8 cellular contexts compared by ENCODE assay signal in genomic region chrX:104343408-104344129, GRCh38.
A peak's percentile ranks its signal among the peaks of the same experiment; 100 is the strongest.
DNase-seq lines count a peak whose midpoint lies in the region; ATAC-seq and TF ChIP-seq lines count a peak whose summit lies in the region.

No MANE protein-coding gene starts in this region.

- H3K4me1 Mint-ChIP-seq in CD4-positive, alpha-beta T cell (ENCODE audit: low read depth): no peaks in the 10 kb centered on the region

- H3K9me3 Mint-ChIP-seq in CD4-positive, alpha-beta T cell: no peaks in the 10 kb centered on the region

- no peaks in the 10 kb centered on the region for H3K27me3 Mint-ChIP-seq in CD4-positive, alpha-beta T cell

- peak; percentile 26 for TF ChIP-seq CTCF in CD4-positive, alpha-beta T cell (IDR thresholded peaks at IDR 0.05)

- H3K9me3 ChIP-seq in CD4-positive, alpha-beta T cell (ENCODE audit: control insufficient read depth, low read length): no peaks in the 10 kb centered on the region

- H3K27ac ChIP-seq in CD4-positive, alpha-beta T cell (ENCODE audit: low read depth, low read length): no peak overlapping the region

- H3K27me3 ChIP-seq in CD4-positive, alpha-beta T cell (ENCODE audit: control insufficient read depth, insufficient read depth, low read length): no peaks in the 10 kb centered on the region

- peak in 6 of 10 experiments; percentile 0 to 9 (median 2) for DNase-seq in CD4-positive, alpha-beta T cell
- DNase-seq in NCI-H748 treated with DMSO at 0.1 percent for 48 hours (lab: John Stamatoyannopoulos, UW): peak; percentile 13
- DNase-seq in activated T-cell treated with anti-CD3 and anti-CD28 coated beads for 48 hours (ENCODE audit: low read depth): peak; percentile 0
- DNase-seq in hepatic stellate cell (ENCODE audit: low spot score): peak; percentile 10
- peak; percentile 30 to 46 for DNase-seq in stimulated activated CD4-positive, alpha-beta T cell treated with anti-CD3 and anti-CD28 coated beads, Interleukin-2, amount 100 ng/mL, for 48 hours
- DNase-seq in DMS153 (lab: John Stamatoyannopoulos, UW): no peak

- POLR2A ChIA-PET in CD4-positive, alpha-beta T cell (lab: Charles Lee): no interaction called here

- no peaks in the 10 kb centered on the region for H3K36me3 Mint-ChIP-seq in CD4-positive, alpha-beta T cell (ENCODE audit: low read depth)

- CTCF ChIA-PET in CD4-positive, alpha-beta T cell (lab: Charles Lee): no interaction called here

- peak; percentile 58 for ATAC-seq in CD4-positive, alpha-beta T cell (ENCODE audit: poor library complexity)
- ATAC-seq in GM18511 (IDR thresholded peaks at IDR 0.05; ENCODE audit: unreplicated experiment) (peak; percentile 93), HG03108 (IDR thresholded peaks at IDR 0.05; ENCODE audit: unreplicated experiment) (peak; percentile 52)

- H3K27ac Mint-ChIP-seq in CD4-positive, alpha-beta T cell: no peak overlapping the region

- no peak overlapping the region for H3K4me3 Mint-ChIP-seq in CD4-positive, alpha-beta T cell

- intact Hi-C loops in CD4-positive, alpha-beta T cell (cut with DNase I, micrococcal nuclease): no loop called here
